In the genomic region with DNA sequence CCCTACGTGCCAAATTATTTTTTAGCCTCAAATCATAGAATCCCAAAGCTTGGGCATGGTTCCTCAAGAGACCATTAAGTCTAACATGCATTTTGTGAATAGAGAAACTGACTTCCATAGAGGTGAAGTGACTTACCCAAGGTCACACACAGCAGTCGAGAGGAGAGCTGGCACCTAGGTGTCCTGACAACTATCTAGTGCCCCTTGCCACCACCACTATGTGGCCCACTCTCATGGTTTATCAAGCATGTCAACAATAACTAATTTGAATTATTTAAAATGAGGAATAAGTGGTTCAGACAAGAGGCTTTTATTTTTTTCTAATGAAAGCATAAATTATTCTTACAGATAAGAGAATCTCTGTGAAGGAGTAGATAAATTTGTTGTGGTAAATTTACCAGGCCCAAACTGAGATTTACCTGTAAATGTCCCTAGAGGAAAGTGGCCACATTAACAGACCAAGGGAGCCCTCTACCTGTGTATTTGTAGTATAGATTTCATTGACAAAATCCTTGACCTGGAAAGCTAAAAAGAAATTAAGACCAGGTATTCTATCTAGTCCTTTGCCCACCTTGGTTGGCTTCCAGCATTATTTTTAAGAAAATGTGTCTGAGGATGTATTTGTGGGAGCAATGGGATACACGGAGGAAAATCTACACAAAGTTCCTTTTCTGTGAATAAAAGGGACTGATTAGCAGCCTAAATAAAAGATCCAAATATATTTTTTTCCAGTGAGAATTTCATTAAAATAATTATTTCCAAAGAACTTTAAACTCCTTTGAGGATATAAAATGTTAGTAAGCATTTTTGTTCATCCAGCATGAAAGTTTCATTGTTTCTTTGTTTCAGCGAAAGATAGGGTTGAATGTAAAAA, we compare ENCODE assay signal across 8 cellular contexts. TPM values are rescaled to one million over a fixed set of nuclear protein-coding genes. Genes with fewer than 3 reads are reported as not detected.
DNase-seq lines count a peak whose midpoint lies in the region; ATAC-seq, FAIRE-seq and TF ChIP-seq lines count a peak whose summit lies in the region.

No MANE protein-coding gene starts in this region.

- H3K36me3 Mint-ChIP-seq in activated T-cell treated with anti-CD3 and anti-CD28 coated beads, Interleukin-2, amount 50 U/mL, for 72 hours (ENCODE audit: insufficient read depth in 2 of 2) = no peaks in the 10 kb centered on the region
- H3K36me3 Mint-ChIP-seq in activated naive CD8-positive, alpha-beta T cell treated with anti-CD3 and anti-CD28 coated beads, Interleukin-2, amount 10 ng/mL, durations not matched to agents 7 days and 5 days = no peaks in the 10 kb centered on the region

- no peaks in the 10 kb centered on the region for H3K9me3 Mint-ChIP-seq in activated T-cell treated with anti-CD3 and anti-CD28 coated beads, Interleukin-2, amount 50 U/mL, for 72 hours
- H3K9me3 Mint-ChIP-seq in activated naive CD8-positive, alpha-beta T cell treated with anti-CD3 and anti-CD28 coated beads, Interleukin-2, amount 10 ng/mL, durations not matched to agents 7 days and 5 days = no peaks in the 10 kb centered on the region

- H3K79me2 ChIP-seq in keratinocyte (ENCODE audit: control insufficient read depth, insufficient read depth, low read length) = no peaks in the 10 kb centered on the region

- FAIRE-seq in keratinocyte (lab: Jason Lieb, UNC) = no peak

- H3K4me3 ChIP-seq in keratinocyte (ENCODE audit: control insufficient read depth in 2 of 3, extremely low read depth in 1 of 3, insufficient read depth in 2 of 3, low read depth in 1 of 3, low read length in 3 of 3) (no peak overlapping the region), vagina (no peak overlapping the region)

- no peak for ATAC-seq in activated T-cell treated with anti-CD3 and anti-CD28 coated beads, Interleukin-2, amount 50 U/mL, for 72 hours (replicated peaks in 1 of 2)
- peak; percentile 39 for ATAC-seq in activated naive CD8-positive, alpha-beta T cell treated with anti-CD3 and anti-CD28 coated beads, Interleukin-2, amount 10 ng/mL, durations not matched to agents 7 days and 5 days (ENCODE audit: low read depth)

- H3K9ac ChIP-seq in keratinocyte (ENCODE audit: control insufficient read depth, extremely low read depth, insufficient read depth, low read length) = no peak overlapping the region

- H2AFZ ChIP-seq in keratinocyte (ENCODE audit: control insufficient read depth, low read length) = no peak overlapping the region

- H3K27me3 ChIP-seq in keratinocyte (ENCODE audit: control insufficient read depth, extremely low read depth, insufficient read depth, low read length) (no peaks in the 10 kb centered on the region), vagina (no peaks in the 10 kb centered on the region)

- intact Hi-C loops in vagina (cut with DNase I) = loop anchor here (10.0 kb wide), 1 partner anchor 359 kb away; no protein-coding TSS in a partner anchor

- no peaks in the 10 kb centered on the region for H3K9me3 ChIP-seq in keratinocyte (ENCODE audit: control insufficient read depth, low read depth, low read length)
- H3K9me3 ChIP-seq in vagina = no peaks in the 10 kb centered on the region

- dilution Hi-C loops in keratinocyte (cut with MboI; ENCODE audit: extremely low pct_ligation_motif_present, low sequenced_read_pairs) = no loop called here

- TF ChIP-seq POLR2A in vagina (IDR thresholded peaks at IDR 0.05) = no peak

- H4K20me1 ChIP-seq in keratinocyte (ENCODE audit: control insufficient read depth, extremely low read depth, insufficient read depth, low read length) = no peaks in the 10 kb centered on the region

- peak; percentile 16 to 17 for DNase-seq in activated T-cell treated with anti-CD3 and anti-CD28 coated beads, Interleukin-2, amount 50 U/mL, for 72 hours
- DNase-seq in activated T-cell treated with anti-CD3 and anti-CD28 coated beads, Interleukin-2, amount 50 U/mL, for 48 hours = no peak
- DNase-seq in M059J (ENCODE audit: low read depth) (peak; percentile 60), keratinocyte (ENCODE audit: low read depth, low spot score) (no peak), vagina (ENCODE audit: extremely low spot score in 2 of 2) (no peak), HK-2 (ENCODE audit: unreplicated experiment) (no peak), D341Med (ENCODE audit: low spot score) (no peak)
- no peak for DNase-seq in activated naive CD8-positive, alpha-beta T cell treated with anti-CD3 and anti-CD28 coated beads, Interleukin-2, amount 10 ng/mL, durations not matched to agents 7 days and 5 days

- no peak overlapping the region for H3K4me3 Mint-ChIP-seq in activated T-cell treated with anti-CD3 and anti-CD28 coated beads, Interleukin-2, amount 50 U/mL, for 72 hours
- H3K4me3 Mint-ChIP-seq in activated naive CD8-positive, alpha-beta T cell treated with anti-CD3 and anti-CD28 coated beads, Interleukin-2, amount 10 ng/mL, durations not matched to agents 7 days and 5 days = no peak overlapping the region

- H3K36me3 ChIP-seq in keratinocyte (ENCODE audit: control insufficient read depth in 2 of 2, extremely low read depth in 1 of 2, insufficient read depth in 2 of 2, low read length in 2 of 2) (no peaks in the 10 kb centered on the region), vagina (no peaks in the 10 kb centered on the region)

- no peaks in the 10 kb centered on the region for H3K4me1 ChIP-seq in keratinocyte (ENCODE audit: control insufficient read depth, extremely low read depth, insufficient read depth, low read length)
- no peaks in the 10 kb centered on the region for H3K4me1 ChIP-seq in vagina

- H3K27me3 Mint-ChIP-seq in activated T-cell treated with anti-CD3 and anti-CD28 coated beads, Interleukin-2, amount 50 U/mL, for 72 hours (ENCODE audit: low read depth) = peaks cover 32% of the 10 kb centered on the region
- H3K27me3 Mint-ChIP-seq in activated naive CD8-positive, alpha-beta T cell treated with anti-CD3 and anti-CD28 coated beads, Interleukin-2, amount 10 ng/mL, durations not matched to agents 7 days and 5 days = peaks cover 12% of the 10 kb centered on the region

- no peak overlapping the region for H3K4me2 ChIP-seq in keratinocyte (ENCODE audit: control insufficient read depth, extremely low read depth, insufficient read depth, low read depth, low read length)

- H3K9me1 ChIP-seq in keratinocyte (ENCODE audit: control insufficient read depth, extremely low read depth, insufficient read depth, low read length) = no peaks in the 10 kb centered on the region

- H3K27ac ChIP-seq in keratinocyte (ENCODE audit: control insufficient read depth, insufficient read depth, low read length) (no peak overlapping the region), vagina (no peak overlapping the region)

- POLR2A ChIA-PET in activated naive CD8-positive, alpha-beta T cell treated with anti-CD3 and anti-CD28 coated beads, Interleukin-2, amount 10 ng/mL, durations not matched to agents 7 days and 5 days (lab: Charles Lee) = interaction anchor here (0.6 to 1.0 kb wide), 2 partner anchors 340 to 354 kb away, joined by 3 read pairs; no protein-coding TSS in a partner anchor

- TF ChIP-seq CTCF in keratinocyte (optimal IDR thresholded peaks at IDR 0.05 in 1 of 3, IDR thresholded peaks at IDR 0.05 in 1 of 3, conservative IDR thresholded peaks at IDR 0.05 in 1 of 3; ENCODE audit: extremely low read depth in 1 of 3, insufficient read depth in 2 of 3, low read length in 3 of 3) = peak; percentile 24 to 42 (median 32)
- peak in 2 of 3 experiments; percentile 48 to 77 for TF ChIP-seq CTCF in vagina (IDR thresholded peaks at IDR 0.05)

- no peak overlapping the region for H3K27ac Mint-ChIP-seq in activated T-cell treated with anti-CD3 and anti-CD28 coated beads, Interleukin-2, amount 50 U/mL, for 72 hours
- no peak overlapping the region for H3K27ac Mint-ChIP-seq in activated naive CD8-positive, alpha-beta T cell treated with anti-CD3 and anti-CD28 coated beads, Interleukin-2, amount 10 ng/mL, durations not matched to agents 7 days and 5 days

- H3K4me1 Mint-ChIP-seq in activated T-cell treated with anti-CD3 and anti-CD28 coated beads, Interleukin-2, amount 50 U/mL, for 72 hours (ENCODE audit: low read depth) = peaks cover 34% of the 10 kb centered on the region
- peaks cover 2% of the 10 kb centered on the region for H3K4me1 Mint-ChIP-seq in activated naive CD8-positive, alpha-beta T cell treated with anti-CD3 and anti-CD28 coated beads, Interleukin-2, amount 10 ng/mL, durations not matched to agents 7 days and 5 days

RNA-seq across cellular contexts. Expression of a gene that starts 49.1 kb away (rescaled TPM):
- total RNA-seq in activated T-cell treated with anti-CD3 and anti-CD28 coated beads, Interleukin-2, amount 50 U/mL, for 72 hours = 1 to 10 TPM; 3.6 to 3.7 TPM
- total RNA-seq in M059J (2014; rRNA removed; shearing (Covaris generic)) = 4.3 and 8.3 TPM in 2 replicates
- total RNA-seq in activated naive CD8-positive, alpha-beta T cell treated with anti-CD3 and anti-CD28 coated beads, Interleukin-2, amount 10 ng/mL, durations not matched to agents 7 days and 5 days = 1 to 10 TPM; 1.2 to 2.2 TPM
- polyA plus RNA-seq in keratinocyte = 2.2 to 3.0 TPM (median 2.6 TPM) in 3 replicates
- 1.3 TPM for polyA plus RNA-seq in keratinocyte (2011; ENCODE audit: low read depth)
- 1.7 and 2.4 TPM in 2 replicates for polyA plus RNA-seq in keratinocyte (2011; cell fraction: cytosol; rRNA removed)
- polyA plus RNA-seq in keratinocyte (2011; cell fraction: nucleus; rRNA removed) = 3.0 and 3.6 TPM in 2 replicates
- 1.3 and 1.6 TPM in 2 replicates for polyA plus RNA-seq in keratinocyte (2012; ENCODE audit: low replicate concordance)
- polyA minus RNA-seq in keratinocyte = 3.5 to 7.9 TPM (median 6.8 TPM) in 3 replicates
- 2.5 TPM for polyA minus RNA-seq in keratinocyte (2011; cell fraction: cytosol; rRNA and poly(A)+ RNA removed)
- 4.3 and 15.1 TPM in 2 replicates for polyA minus RNA-seq in keratinocyte (2011; cell fraction: nucleus; rRNA and poly(A)+ RNA removed)
- total RNA-seq in vagina = 1.5 TPM

RNA-seq across cellular contexts. Expression of a gene that starts 49.3 kb away (rescaled TPM):
- 10 to 100 TPM; 51.7 to 65.0 TPM for total RNA-seq in activated T-cell treated with anti-CD3 and anti-CD28 coated beads, Interleukin-2, amount 50 U/mL, for 72 hours
- total RNA-seq in M059J (2014; rRNA removed; shearing (Covaris generic)) = 75.0 and 106 TPM in 2 replicates
- total RNA-seq in activated naive CD8-positive, alpha-beta T cell treated with anti-CD3 and anti-CD28 coated beads, Interleukin-2, amount 10 ng/mL, durations not matched to agents 7 days and 5 days = 10 to 100 TPM; 39.3 to 40.4 TPM
- 59.5 to 82.7 TPM (median 62.0 TPM) in 3 replicates for polyA plus RNA-seq in keratinocyte
- polyA plus RNA-seq in keratinocyte (2011; ENCODE audit: low read depth) = 76.0 TPM
- 50.9 and 94.7 TPM in 2 replicates for polyA plus RNA-seq in keratinocyte (2011; cell fraction: cytosol; rRNA removed)
- polyA plus RNA-seq in keratinocyte (2011; cell fraction: nucleus; rRNA removed) = 42.8 and 48.0 TPM in 2 replicates
- 44.3 and 46.8 TPM in 2 replicates for polyA plus RNA-seq in keratinocyte (2012; ENCODE audit: low replicate concordance)
- 41.1 to 99.2 TPM (median 96.8 TPM) in 3 replicates for polyA minus RNA-seq in keratinocyte
- polyA minus RNA-seq in keratinocyte (2011; cell fraction: cytosol; rRNA and poly(A)+ RNA removed) = 56.2 TPM
- polyA minus RNA-seq in keratinocyte (2011; cell fraction: nucleus; rRNA and poly(A)+ RNA removed) = 27.1 and 47.3 TPM in 2 replicates
- 41.0 TPM for total RNA-seq in vagina

Comparison
In these comparisons a context has a peak if more than half of its experiments do, and no peak if none do; other contexts are left out.
1. DNase-seq: peak in activated T-cell treated with anti-CD3 and anti-CD28 coated beads, Interleukin-2, amount 50 U/mL, for 72 hours (2 of 2) and M059J (single experiment); none in activated T-cell treated with anti-CD3 and anti-CD28 coated beads, Interleukin-2, amount 50 U/mL, for 48 hours (0 of 2), activated naive CD8-positive, alpha-beta T cell treated with anti-CD3 and anti-CD28 coated beads, Interleukin-2, amount 10 ng/mL, durations not matched to agents 7 days and 5 days (single experiment), keratinocyte (single experiment), vagina (0 of 2), HK-2 (single experiment) and D341Med (single experiment).